Comparison of ENCODE assay signal across 18 cellular contexts in the genomic region with DNA sequence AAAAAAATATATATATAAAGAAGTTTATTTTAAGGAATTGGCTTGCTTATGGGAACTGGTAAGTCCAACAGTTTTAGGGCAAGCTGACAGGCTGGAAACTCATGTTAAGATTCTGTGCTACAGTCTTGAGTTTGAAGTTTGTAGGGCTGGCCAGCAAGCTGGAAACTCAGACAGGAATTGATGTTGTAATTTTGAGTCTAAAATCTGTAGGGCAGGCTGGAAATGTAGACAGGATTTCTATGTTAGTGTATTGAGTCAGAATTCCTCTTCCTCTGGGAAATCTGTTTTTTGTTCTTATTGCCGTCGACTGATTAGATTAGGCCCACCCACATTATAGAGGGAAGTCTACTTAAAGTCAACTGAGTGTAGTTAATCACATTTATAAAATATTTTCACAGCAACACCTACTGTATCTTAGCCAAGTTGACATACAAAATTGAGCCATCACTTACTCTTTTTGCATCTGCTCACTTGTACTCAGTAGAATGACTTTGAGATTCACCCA.
DNase-seq lines count a peak whose midpoint lies in the region; ATAC-seq and TF ChIP-seq lines count a peak whose summit lies in the region.
"Had no signal": no experiment of that assay in that cellular context is flagged by ENCODE, and none has a peak within 500 bp of the region (broad histone marks: within the 10 kb centered on the region; RNA-seq: fewer than 3 reads in every experiment).

No MANE protein-coding gene starts in this region.

- no peaks in the 10 kb centered on the region for H3K27me3 ChIP-seq in mesenchymal stem cell (ENCODE audit: control insufficient read depth in 1 of 2, insufficient read depth in 1 of 2, low read length in 2 of 2)
- no peaks in the 10 kb centered on the region for H3K27me3 ChIP-seq in aorta (ENCODE audit: control insufficient read depth in 1 of 2, insufficient read depth in 2 of 2, low read length in 1 of 2)
- H3K27me3 ChIP-seq: BLaER1 treated with 17β-estradiol and CSF1 and Interleukin-3, amounts not matched to agents 10 nM and 100 nM had no signal

- TF ChIP-seq CTCF in HEK293 (tag by site-specific recombination; IDR thresholded peaks at IDR 0.05): no peak
- TF ChIP-seq CTCF in cardiac fibroblast (IDR thresholded peaks at IDR 0.05; ENCODE audit: low read depth, low read length): no peak
- TF ChIP-seq CTCF in fibroblast of pulmonary artery (IDR thresholded peaks at IDR 0.05; ENCODE audit: low read length, missing control alignments): no peak

- H3K23ac ChIP-seq in mesenchymal stem cell (ENCODE audit: low read length in 2 of 2): no peak overlapping the region

- CTCF ChIA-PET in HEK293 (lab: Yijun Ruan, JAX): no interaction called here

- H3K4me1 ChIP-seq in HEK293 (ENCODE audit: control insufficient read depth, insufficient read depth, low read length): peaks cover 21% of the 10 kb centered on the region
- H3K4me1 ChIP-seq in mesenchymal stem cell (ENCODE audit: control insufficient read depth, insufficient read depth, low read depth, low read length): no peaks in the 10 kb centered on the region
- peaks cover 0 to 6% of the 10 kb centered on the region in 2 donors for H3K4me1 ChIP-seq in aorta (ENCODE audit: control insufficient read depth in 1 of 2, insufficient read depth in 2 of 2, low read length in 2 of 2)

- H2AFZ ChIP-seq in mesenchymal stem cell (ENCODE audit: low read depth, low read length): no peak overlapping the region

- peaks cover 30% of the 10 kb centered on the region for H3K79me1 ChIP-seq in mesenchymal stem cell (replicated peaks; ENCODE audit: low read length, poor library complexity, severe bottlenecking)

- H3K4me3 ChIP-seq in HEK293 (ENCODE audit: low read depth, low read length) (no peak overlapping the region), cardiac fibroblast (replicated peaks in 1 of 2; ENCODE audit: low read depth in 2 of 2, low read length in 2 of 2) (no peak overlapping the region), fibroblast of pulmonary artery (replicated peaks; ENCODE audit: low read depth, low read length) (no peak overlapping the region), mesenchymal stem cell (ENCODE audit: insufficient read depth in 1 of 2, low read depth in 1 of 2, low read length in 2 of 2) (no peak overlapping the region), aorta (ENCODE audit: low read length in 2 of 2) (no peak overlapping the region)
- H3K4me3 ChIP-seq: A549; BLaER1 treated with 17β-estradiol and CSF1 and Interleukin-3, amounts not matched to agents 10 nM and 100 nM had no signal

- H3K14ac ChIP-seq in mesenchymal stem cell (ENCODE audit: low read length in 2 of 2): no peak overlapping the region

- H3K27ac ChIP-seq in HEK293 (ENCODE audit: extremely low read depth, low read depth, low read length): no peak overlapping the region
- no peak overlapping the region for H3K27ac ChIP-seq in mesenchymal stem cell (ENCODE audit: low read length, poor library complexity, severe bottlenecking)
- no peak overlapping the region for H3K27ac ChIP-seq in aorta (ENCODE audit: low read depth in 1 of 2, low read length in 2 of 2)
- H3K27ac ChIP-seq: 22Rv1; A549; BLaER1 treated with 17β-estradiol and CSF1 and Interleukin-3, amounts not matched to agents 10 nM and 100 nM; C4-2B had no signal

- H3K9ac ChIP-seq in mesenchymal stem cell (ENCODE audit: low read length): no peak overlapping the region
- H3K9ac ChIP-seq: BLaER1 treated with 17β-estradiol and CSF1 and Interleukin-3, amounts not matched to agents 10 nM and 100 nM had no signal

- no peaks in the 10 kb centered on the region for H3K36me3 ChIP-seq in HEK293 (ENCODE audit: control insufficient read depth in 2 of 2, insufficient read depth in 1 of 2, low read length in 2 of 2)
- H3K36me3 ChIP-seq in mesenchymal stem cell (ENCODE audit: control insufficient read depth in 1 of 2, insufficient read depth in 2 of 2, low read depth in 1 of 2, low read length in 2 of 2): no peaks in the 10 kb centered on the region
- no peaks in the 10 kb centered on the region for H3K36me3 ChIP-seq in aorta (ENCODE audit: control insufficient read depth in 1 of 2, insufficient read depth in 2 of 2, low read length in 1 of 2)

- no peak overlapping the region for H2BK5ac ChIP-seq in mesenchymal stem cell (ENCODE audit: low read depth, low read length, poor library complexity, severe bottlenecking)

- no peak overlapping the region for H2AK5ac ChIP-seq in mesenchymal stem cell (ENCODE audit: low read length, severe bottlenecking)

- H3K4me2 ChIP-seq in mesenchymal stem cell (ENCODE audit: low read length, poor library complexity, severe bottlenecking): no peak overlapping the region
- H3K4me2 ChIP-seq: A549; BLaER1 treated with 17β-estradiol and CSF1 and Interleukin-3, amounts not matched to agents 10 nM and 100 nM had no signal

- no CpG with 5 or more reads among the region's 2 CpGs for WGBS in mesenchymal stem cell
- 23 to 39% methylated on average over 2 of the region's 2 CpGs for WGBS in aorta, 2 donors

- peak overlapping the region in 1 of 2 experiments; percentile 21 for H3K18ac ChIP-seq in mesenchymal stem cell (ENCODE audit: low read depth in 1 of 2, low read length in 2 of 2)

- H4K91ac ChIP-seq in mesenchymal stem cell (ENCODE audit: low read length): no peak overlapping the region

- peak overlapping the region; percentile 48 for H2BK15ac ChIP-seq in mesenchymal stem cell (ENCODE audit: low read depth, poor library complexity, severe bottlenecking)

- H3K4ac ChIP-seq in mesenchymal stem cell (ENCODE audit: low read depth in 1 of 2, low read length in 2 of 2): no peak overlapping the region

- H4K8ac ChIP-seq in mesenchymal stem cell (ENCODE audit: low read length): no peak overlapping the region

- intact Hi-C loops in aorta (cut with DNase I): no loop called here

- H2BK12ac ChIP-seq in mesenchymal stem cell (ENCODE audit: low read length in 2 of 2): no peak overlapping the region

- H3K9me3 ChIP-seq in HEK293 (ENCODE audit: control insufficient read depth, insufficient read depth, low read depth, low read length) (no peaks in the 10 kb centered on the region), mesenchymal stem cell (ENCODE audit: control insufficient read depth, low read length) (no peaks in the 10 kb centered on the region), aorta (ENCODE audit: control insufficient read depth, low read length) (no peaks in the 10 kb centered on the region)
- H3K9me3 ChIP-seq: A549, Caco-2 had no signal

- ATAC-seq in aorta (ENCODE audit: low FRiP score) (no peak), GM18520 (IDR thresholded peaks at IDR 0.05; ENCODE audit: unreplicated experiment) (no peak)
- ATAC-seq: A549; CD8-positive, alpha-beta T cell had no signal

- POLR2A ChIA-PET in HEK293 (lab: Yijun Ruan, JAX): no interaction called here

- DNase-seq in cardiac fibroblast (ENCODE audit: low read depth in 2 of 2): peak; percentile 38 to 61
- DNase-seq in fibroblast of pulmonary artery (ENCODE audit: low read depth): peak; percentile 63
- no peak for DNase-seq in mesenchymal stem cell
- no peak for DNase-seq in activated effector memory CD4-positive, alpha-beta T cell treated with Interleukin-2 at 50 U/mL for 16 hours
- no peak for DNase-seq in aorta
- DNase-seq: AML-193; Caco-2; Calu3; CD4-positive, alpha-beta T cell; CD8-positive, alpha-beta T cell; DMS79 treated with DMSO at 0.1 percent for 48 hours; GF-D8 had no signal

- no peak overlapping the region for H2BK120ac ChIP-seq in mesenchymal stem cell (ENCODE audit: low read depth, low read length)

TF ChIP-seq in HEK293, 187 proteins besides CTCF, POLR2A, EP300 and RAD21:
- TF ChIP-seq ZNF10 (tag by site-specific recombination; IDR thresholded peaks at IDR 0.05) (peak; percentile 99), ZNF530 (tag by site-specific recombination; IDR thresholded peaks at IDR 0.05; ENCODE audit: low read depth) (no peak), ZNF324 (tag by site-specific recombination; IDR thresholded peaks at IDR 0.05) (no peak)

Comparison
In these comparisons a context has a peak if more than half of its experiments do, and no peak if none do; other contexts are left out.
1. DNase-seq: peak in cardiac fibroblast (2 of 2) and fibroblast of pulmonary artery (single experiment); none in mesenchymal stem cell (single experiment), activated effector memory CD4-positive, alpha-beta T cell treated with Interleukin-2 at 50 U/mL for 16 hours (single experiment) and aorta (0 of 2).